ENCODE assay signal across 1 cellular context in genomic region chr2:11541693-11542274, GRCh38.
A peak's percentile ranks its signal among the peaks of the same experiment; 100 is the strongest.
TF ChIP-seq lines count a peak whose summit lies in the region.

No MANE protein-coding gene starts in this region.

TF ChIP-seq in HepG2, 621 proteins besides CTCF, POLR2A, EP300 and RAD21 (continued from another document and continues in another):
- no peak for TF ChIP-seq GMEB1 (CRISPR knock-in tag; IDR thresholded peaks at IDR 0.05; ENCODE audit: borderline replicate concordance)
- no peak for TF ChIP-seq NR2F2 (IDR thresholded peaks at IDR 0.05; ENCODE audit: borderline replicate concordance, low read depth)
- TF ChIP-seq FOXP4 (CRISPR knock-in tag; IDR thresholded peaks at IDR 0.05), result no peak
- no peak for TF ChIP-seq HNRNPLL (IDR thresholded peaks at IDR 0.05; ENCODE audit: low read depth, low read length, poor library complexity, severe bottlenecking)
- TF ChIP-seq POGK (CRISPR knock-in tag; conservative IDR thresholded peaks at IDR 0.05), result no peak
- TF ChIP-seq ZNF703 (CRISPR knock-in tag; IDR thresholded peaks at IDR 0.05; ENCODE audit: borderline replicate concordance), result no peak
- no peak for TF ChIP-seq HES4 (CRISPR knock-in tag; IDR thresholded peaks at IDR 0.05; ENCODE audit: borderline replicate concordance)
- TF ChIP-seq ZNF232 (CRISPR knock-in tag; IDR thresholded peaks at IDR 0.05; ENCODE audit: borderline replicate concordance), result no peak
- no peak for TF ChIP-seq TMF1 (CRISPR knock-in tag; IDR thresholded peaks at IDR 0.05; ENCODE audit: low read depth)
- no peak for TF ChIP-seq ZXDC (CRISPR knock-in tag; IDR thresholded peaks at IDR 0.05)
- TF ChIP-seq ZNF7 (CRISPR knock-in tag; IDR thresholded peaks at IDR 0.05), result no peak
- no peak for TF ChIP-seq ZNF136 (CRISPR knock-in tag; IDR thresholded peaks at IDR 0.05; ENCODE audit: low read depth)
- no peak for TF ChIP-seq ATF3 (CRISPR knock-in tag; IDR thresholded peaks at IDR 0.05)
- TF ChIP-seq SCMH1 (CRISPR knock-in tag; IDR thresholded peaks at IDR 0.05; ENCODE audit: borderline replicate concordance), result no peak
- TF ChIP-seq ZNF850 (CRISPR knock-in tag; conservative IDR thresholded peaks at IDR 0.05), result no peak
- no peak for TF ChIP-seq ZNF160 (CRISPR knock-in tag; IDR thresholded peaks at IDR 0.05)
- no peak for TF ChIP-seq ZNF740 (CRISPR knock-in tag; IDR thresholded peaks at IDR 0.05)
- TF ChIP-seq ZMAT3 (CRISPR knock-in tag; conservative IDR thresholded peaks at IDR 0.05), result no peak; the same call in 1 of the 2 replicates
- TF ChIP-seq DBP (CRISPR knock-in tag; IDR thresholded peaks at IDR 0.05; ENCODE audit: not compliant biosample characterization), result no peak
- no peak for TF ChIP-seq TEAD2 (CRISPR knock-in tag; IDR thresholded peaks at IDR 0.05)
- no peak for TF ChIP-seq ZNF770 (CRISPR knock-in tag; IDR thresholded peaks at IDR 0.05)
- TF ChIP-seq ZNF44 (CRISPR knock-in tag; IDR thresholded peaks at IDR 0.05), result no peak
- TF ChIP-seq ZC3H4 (CRISPR knock-in tag; IDR thresholded peaks at IDR 0.05; ENCODE audit: borderline replicate concordance), result no peak
- TF ChIP-seq ZNF33A (CRISPR knock-in tag; IDR thresholded peaks at IDR 0.05; ENCODE audit: borderline replicate concordance), result no peak
- TF ChIP-seq ZNF747 (CRISPR knock-in tag; IDR thresholded peaks at IDR 0.05; ENCODE audit: borderline replicate concordance), result 0 out of 2 replicates have a peak, but pooled peaks have one; percentile 22
- TF ChIP-seq CERS6 (CRISPR knock-in tag; IDR thresholded peaks at IDR 0.05), result no peak
- no peak for TF ChIP-seq ZNF644 (CRISPR knock-in tag; IDR thresholded peaks at IDR 0.05; ENCODE audit: low read depth)
- no peak for TF ChIP-seq RFX3 (CRISPR knock-in tag; IDR thresholded peaks at IDR 0.05)
- TF ChIP-seq NR0B2 (CRISPR knock-in tag; IDR thresholded peaks at IDR 0.05), result no peak
- TF ChIP-seq ZHX1 (CRISPR knock-in tag; IDR thresholded peaks at IDR 0.05; ENCODE audit: low read depth), result no peak
- 0 out of 2 replicates have a peak, but pooled peaks have one; percentile 1 for TF ChIP-seq RFXAP (CRISPR knock-in tag; IDR thresholded peaks at IDR 0.05; ENCODE audit: borderline replicate concordance)
- no peak for TF ChIP-seq ZMAT5 (CRISPR knock-in tag; IDR thresholded peaks at IDR 0.05; ENCODE audit: borderline replicate concordance, low read depth)
- no peak for TF ChIP-seq HNF4G (IDR thresholded peaks at IDR 0.05; ENCODE audit: borderline replicate concordance, low read depth, low read length)
- 0 out of 2 replicates have a peak, but pooled peaks have one; percentile 37 for TF ChIP-seq HNF4G (CRISPR knock-in tag; IDR thresholded peaks at IDR 0.05; ENCODE audit: borderline replicate concordance, low read depth)
- no peak for TF ChIP-seq ELF3 (CRISPR knock-in tag; IDR thresholded peaks at IDR 0.05)
- no peak for TF ChIP-seq CSRNP2 (CRISPR knock-in tag; conservative IDR thresholded peaks at IDR 0.05; ENCODE audit: low read depth)
- no peak for TF ChIP-seq BHLHE40 (IDR thresholded peaks at IDR 0.05; ENCODE audit: low read length)
- TF ChIP-seq ZFY (CRISPR knock-in tag; IDR thresholded peaks at IDR 0.05), result peak; percentile 7; the same call in 1 of the 2 replicates
- TF ChIP-seq RBFOX2 (IDR thresholded peaks at IDR 0.05; ENCODE audit: low read depth, low read length), result 0 out of 2 replicates have a peak, but pooled peaks have one; percentile 42
